Comparison of ENCODE assay signal across 21 cellular contexts in the genomic region with DNA sequence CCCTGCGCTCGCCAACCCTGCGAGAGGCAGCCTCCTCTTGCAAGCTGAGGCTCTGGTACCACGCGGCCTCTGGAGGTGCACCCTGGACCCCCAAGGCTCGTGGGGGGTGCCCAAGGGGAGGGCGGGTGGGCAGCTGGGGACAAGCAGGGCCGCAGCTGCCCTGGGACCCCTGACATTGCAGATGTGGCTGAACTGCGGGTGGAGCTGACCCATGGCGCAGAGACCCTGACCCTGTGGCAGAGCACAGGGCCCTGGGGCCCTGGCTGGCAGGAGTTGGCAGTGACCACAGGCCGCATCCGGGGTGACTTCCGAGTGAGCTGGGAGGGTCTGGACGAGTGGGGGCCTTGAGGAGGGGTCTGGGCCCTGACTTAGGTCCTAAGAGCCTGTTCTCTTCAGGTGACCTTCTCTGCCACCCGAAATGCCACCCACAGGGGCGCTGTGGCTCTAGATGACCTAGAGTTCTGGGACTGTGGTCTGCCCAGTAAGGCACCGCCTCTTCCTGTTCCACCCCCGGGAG. TPM values are rescaled to one million over a fixed set of nuclear protein-coding genes. Genes with fewer than 3 reads are reported as not detected.
DNase-seq lines count a peak whose midpoint lies in the region; ATAC-seq, FAIRE-seq and TF ChIP-seq lines count a peak whose summit lies in the region.
"Had no signal": no experiment of that assay in that cellular context is flagged by ENCODE, and none has a peak within 500 bp of the region (broad histone marks: within the 10 kb centered on the region; RNA-seq: fewer than 3 reads in every experiment).

No MANE protein-coding gene starts in this region.

- peak; percentile 5 for DNase-seq in activated naive CD4-positive, alpha-beta T cell treated with anti-CD3 and anti-CD28 coated beads for 36 hours
- DNase-seq in activated naive CD4-positive, alpha-beta T cell treated with anti-CD3 and anti-CD28 coated beads, Interleukin-2, amount 10 ng/mL, durations not matched to agents 7 days and 5 days: no peak
- DNase-seq in IMR-90 (no peak), left ventricle myocardium inferior (peak; percentile 13), sciatic nerve (ENCODE audit: low spot score) (peak; percentile 55), DMS153 (lab: John Stamatoyannopoulos, UW) (no peak), mammary epithelial cell (no peak), HTR-8/SVneo (ENCODE audit: insufficient read length, low spot score) (no peak)
- DNase-seq: activated naive CD8-positive, alpha-beta T cell treated with anti-CD3 and anti-CD28 coated beads for 36 hours; C1 segment of cervical spinal cord; DMS 273 treated with DMSO at 0.1 percent for 48 hours; GF-D8; NCI-H187 treated with DMSO at 0.1 percent for 48 hours; NCI-H345; NCI-H82 had no signal

- no peak overlapping the region for H2AK5ac ChIP-seq in IMR-90 (ENCODE audit: low read depth, low read length)

- no peak overlapping the region for H2BK20ac ChIP-seq in IMR-90 (ENCODE audit: low read depth, low read length)

- TF ChIP-seq RAD21 in IMR-90 (IDR thresholded peaks at IDR 0.05; ENCODE audit: low read length): no peak

- CTCF ChIA-PET in activated naive CD4-positive, alpha-beta T cell treated with anti-CD3 and anti-CD28 coated beads for 36 hours (lab: Charles Lee): no interaction called here
- CTCF ChIA-PET in activated naive CD4-positive, alpha-beta T cell treated with anti-CD3 and anti-CD28 coated beads, Interleukin-2, amount 10 ng/mL, durations not matched to agents 7 days and 5 days (lab: Charles Lee): interaction anchor here (1.8 kb wide), 1 partner anchor 11 kb away, joined by 4 read pairs; the partner anchor contains the start of gene AJM1
- CTCF ChIA-PET in IMR-90 (lab: Yijun Ruan, JAX) (no interaction called here), mammary epithelial cell (lab: Charles Lee; ENCODE audit: low non-redundant PET) (no interaction called here)

- H3K9ac ChIP-seq in IMR-90 (ENCODE audit: low read depth, low read length) (no peak overlapping the region), mammary epithelial cell (ENCODE audit: insufficient read depth, low read length) (no peak overlapping the region)
- H3K9ac ChIP-seq: KMS-11 had no signal

- no peak overlapping the region for H3K18ac ChIP-seq in IMR-90 (ENCODE audit: low read depth, low read length)

- H3K27me3 Mint-ChIP-seq in activated naive CD4-positive, alpha-beta T cell treated with anti-CD3 and anti-CD28 coated beads for 36 hours (ENCODE audit: low read depth): no peaks in the 10 kb centered on the region
- peaks cover 8% of the 10 kb centered on the region for H3K27me3 Mint-ChIP-seq in activated naive CD4-positive, alpha-beta T cell treated with anti-CD3 and anti-CD28 coated beads, Interleukin-2, amount 10 ng/mL, durations not matched to agents 7 days and 5 days

- no peak overlapping the region for H4K8ac ChIP-seq in IMR-90 (ENCODE audit: low read depth in 2 of 2, low read length in 2 of 2)

- H2BK5ac ChIP-seq in IMR-90 (ENCODE audit: low read depth, low read length, poor library complexity, severe bottlenecking): no peak overlapping the region

- peaks cover 9 to 18% of the 10 kb centered on the region in 2 experiments; a peak in 2 of 4 replicates for H3K79me1 ChIP-seq in IMR-90 (ENCODE audit: low read depth in 1 of 2, low read length in 2 of 2)

- in situ Hi-C loops in IMR-90 (cut with MboI; ENCODE audit: low sequenced_read_pairs) (no loop called here), mammary epithelial cell (cut with MboI; ENCODE audit: low sequenced_read_pairs in 2 of 2) (no loop called here)

- no peak overlapping the region for H3K56ac ChIP-seq in IMR-90 (ENCODE audit: extremely low read depth, insufficient read depth, low read length)

- no peak overlapping the region for H3K27ac Mint-ChIP-seq in activated naive CD4-positive, alpha-beta T cell treated with anti-CD3 and anti-CD28 coated beads for 36 hours
- H3K27ac Mint-ChIP-seq in activated naive CD4-positive, alpha-beta T cell treated with anti-CD3 and anti-CD28 coated beads, Interleukin-2, amount 10 ng/mL, durations not matched to agents 7 days and 5 days: no peak overlapping the region
- H3K27ac Mint-ChIP-seq: activated naive CD8-positive, alpha-beta T cell treated with anti-CD3 and anti-CD28 coated beads for 36 hours; T-helper 2 cell treated with Interferon-gamma antibody and Interleukin-4, amounts not matched to agents 5 μg/mL and 100 μg/mL, for 36 hours had no signal

- no peak overlapping the region for H3K4me3 Mint-ChIP-seq in activated naive CD4-positive, alpha-beta T cell treated with anti-CD3 and anti-CD28 coated beads for 36 hours
- no peak overlapping the region for H3K4me3 Mint-ChIP-seq in activated naive CD4-positive, alpha-beta T cell treated with anti-CD3 and anti-CD28 coated beads, Interleukin-2, amount 10 ng/mL, durations not matched to agents 7 days and 5 days
- H3K4me3 Mint-ChIP-seq: activated naive CD8-positive, alpha-beta T cell treated with anti-CD3 and anti-CD28 coated beads for 36 hours; T-helper 2 cell treated with Interferon-gamma antibody and Interleukin-4, amounts not matched to agents 5 μg/mL and 100 μg/mL, for 36 hours had no signal

- H3K4me3 ChIP-seq in IMR-90 (ENCODE audit: insufficient read depth, low read depth, low read length) (no peak overlapping the region), left ventricle myocardium inferior (no peak overlapping the region), mammary epithelial cell (replicated peaks in 1 of 3; ENCODE audit: insufficient read depth in 1 of 3, low read depth in 2 of 3, low read length in 3 of 3) (no peak overlapping the region)
- H3K4me3 ChIP-seq: A549, left lung, uterus had no signal

- no peaks in the 10 kb centered on the region for H3K9me1 ChIP-seq in IMR-90 (ENCODE audit: insufficient read depth, low read length)

- H3K36me3 ChIP-seq in IMR-90 (ENCODE audit: control insufficient read depth, insufficient read depth, low read length) (peaks cover 15% of the 10 kb centered on the region; the same call in 1 of the 2 replicates), left ventricle myocardium inferior (peaks cover 20% of the 10 kb centered on the region), mammary epithelial cell (ENCODE audit: insufficient read depth, low read length) (no peaks in the 10 kb centered on the region)
- H3K36me3 ChIP-seq: uterus had no signal

- no peak overlapping the region for H3K4me2 ChIP-seq in IMR-90 (ENCODE audit: low read depth, low read length)
- no peak overlapping the region for H3K4me2 ChIP-seq in mammary epithelial cell (ENCODE audit: insufficient read depth, low read depth, low read length)
- H3K4me2 ChIP-seq: A549, KMS-11 had no signal

- no peaks in the 10 kb centered on the region for H3K9me3 Mint-ChIP-seq in activated naive CD4-positive, alpha-beta T cell treated with anti-CD3 and anti-CD28 coated beads for 36 hours
- H3K9me3 Mint-ChIP-seq in activated naive CD4-positive, alpha-beta T cell treated with anti-CD3 and anti-CD28 coated beads, Interleukin-2, amount 10 ng/mL, durations not matched to agents 7 days and 5 days: no peaks in the 10 kb centered on the region
- H3K9me3 Mint-ChIP-seq: activated naive CD8-positive, alpha-beta T cell treated with anti-CD3 and anti-CD28 coated beads for 36 hours; T-helper 2 cell treated with Interferon-gamma antibody and Interleukin-4, amounts not matched to agents 5 μg/mL and 100 μg/mL, for 36 hours had no signal

- WGBS in IMR-90 (ENCODE audit: extremely low coverage in 2 of 2, insufficient read length in 1 of 2), 2 experiments: 96% methylated on average over 9 of the region's 18 CpGs; no CpG with 5 or more reads in 1 of the 2 experiments
- 90% methylated on average over 2 of the region's 18 CpGs for WGBS in mammary epithelial cell (ENCODE audit: low coverage, missing lambda C conversion rate)

- H3K36me3 Mint-ChIP-seq in activated naive CD4-positive, alpha-beta T cell treated with anti-CD3 and anti-CD28 coated beads for 36 hours (ENCODE audit: low read depth): peaks cover 2% of the 10 kb centered on the region
- H3K36me3 Mint-ChIP-seq in activated naive CD4-positive, alpha-beta T cell treated with anti-CD3 and anti-CD28 coated beads, Interleukin-2, amount 10 ng/mL, durations not matched to agents 7 days and 5 days: peaks cover 2% of the 10 kb centered on the region

- intact Hi-C loops in activated naive CD4-positive, alpha-beta T cell treated with anti-CD3 and anti-CD28 coated beads for 36 hours (cut with micrococcal nuclease): no loop called here
- intact Hi-C loops in IMR-90 (cut with micrococcal nuclease): no loop called here
- intact Hi-C loops in left ventricle myocardium inferior (cut with micrococcal nuclease): no loop called here
- intact Hi-C loops in sciatic nerve (cut with DNase I): no loop called here
- intact Hi-C loops in mammary epithelial cell (cut with micrococcal nuclease): no loop called here

- H4K91ac ChIP-seq in IMR-90 (ENCODE audit: insufficient read depth, low read depth, low read length): no peak overlapping the region

- H3K23ac ChIP-seq in IMR-90 (ENCODE audit: low read depth, low read length): no peak overlapping the region

- H3K27me3 ChIP-seq in IMR-90 (ENCODE audit: control insufficient read depth, insufficient read depth, low read length) (no peaks in the 10 kb centered on the region), left ventricle myocardium inferior (ENCODE audit: low read depth) (no peaks in the 10 kb centered on the region), mammary epithelial cell (ENCODE audit: insufficient read depth, low read length) (no peaks in the 10 kb centered on the region)
- H3K27me3 ChIP-seq: left lung, uterus had no signal

- H3K4ac ChIP-seq in IMR-90 (ENCODE audit: low read depth, low read length): no peak overlapping the region

- POLR2A ChIA-PET in IMR-90 (lab: Charles Lee; ENCODE audit: unreplicated experiment): interaction anchor here (0.5 kb wide), 1 partner anchor 112 kb away, joined by 3 read pairs; no protein-coding TSS in a partner anchor

- no peaks in the 10 kb centered on the region for H3K9me3 ChIP-seq in IMR-90 (ENCODE audit: control insufficient read depth, insufficient read depth, low read length)
- H3K9me3 ChIP-seq in left ventricle myocardium inferior (replicated peaks): no peaks in the 10 kb centered on the region
- no peaks in the 10 kb centered on the region for H3K9me3 ChIP-seq in mammary epithelial cell (replicated peaks; ENCODE audit: insufficient read depth, low read length)
- H3K9me3 ChIP-seq: A549, left lung, uterus had no signal

- H2AFZ ChIP-seq in IMR-90 (replicated peaks; ENCODE audit: low read length, poor library complexity) (no peak overlapping the region), mammary epithelial cell (ENCODE audit: low read depth, low read length) (no peak overlapping the region)

- no peak overlapping the region for H2BK120ac ChIP-seq in IMR-90 (ENCODE audit: low read depth, low read length)

- TF ChIP-seq CTCF in IMR-90 (conservative IDR thresholded peaks at IDR 0.05; ENCODE audit: low read depth, low read length) (no peak), left ventricle myocardium inferior (IDR thresholded peaks at IDR 0.05; ENCODE audit: borderline replicate concordance) (no peak), mammary epithelial cell (conservative IDR thresholded peaks at IDR 0.05 in 1 of 2, IDR thresholded peaks at IDR 0.05 in 1 of 2; ENCODE audit: extremely low read depth in 1 of 2, insufficient read depth in 1 of 2, low read depth in 1 of 2, low read length in 2 of 2) (no peak)

- H3K4me1 ChIP-seq in IMR-90 (ENCODE audit: control insufficient read depth, insufficient read depth, low read length): peaks cover 8% of the 10 kb centered on the region
- H3K4me1 ChIP-seq in left ventricle myocardium inferior: peaks cover 40% of the 10 kb centered on the region
- H3K4me1 ChIP-seq in mammary epithelial cell (ENCODE audit: insufficient read depth, low read length): peaks cover 13% of the 10 kb centered on the region

- TF ChIP-seq POLR2A in IMR-90 (IDR thresholded peaks at IDR 0.05; ENCODE audit: low read depth, low read length): no peak

- ATAC-seq in IMR-90 (ENCODE audit: low read depth) (no peak), sciatic nerve (no peak)
- ATAC-seq: A549, left lung had no signal

- H3K27ac ChIP-seq in IMR-90 (ENCODE audit: insufficient read depth, low read length): no peak overlapping the region
- H3K27ac ChIP-seq in left ventricle myocardium inferior (replicated peaks): no peak overlapping the region
- H3K27ac ChIP-seq in mammary epithelial cell (ENCODE audit: insufficient read depth, low read depth, low read length): no peak overlapping the region
- H3K27ac ChIP-seq: KMS-11, left lung, uterus had no signal

- dilution Hi-C loops in IMR-90 (cut with HindIII; ENCODE audit: low sequenced_read_pairs, unreplicated experiment) (no loop called here), mammary epithelial cell (cut with HindIII; ENCODE audit: low sequenced_read_pairs) (no loop called here)

- H4K20me1 ChIP-seq in IMR-90 (ENCODE audit: insufficient read depth, low read length) (peaks cover 12% of the 10 kb centered on the region), mammary epithelial cell (ENCODE audit: insufficient read depth, low read length) (no peaks in the 10 kb centered on the region)

- no peak overlapping the region for H3K14ac ChIP-seq in IMR-90 (replicated peaks; ENCODE audit: low read depth, low read length)

- BruUV-seq in IMR-90 (replicated peaks; lab: Mats Ljungman, UMichigan) (no TSS peak), mammary epithelial cell (replicated peaks; lab: Mats Ljungman, UMichigan) (no TSS peak)

- no peak overlapping the region for H2BK15ac ChIP-seq in IMR-90 (ENCODE audit: low read depth, low read length)

- peaks cover 14% of the 10 kb centered on the region for H3K79me2 ChIP-seq in mammary epithelial cell (ENCODE audit: insufficient read depth, low read length)

- H4K5ac ChIP-seq in IMR-90 (ENCODE audit: low read depth, low read length): no peak overlapping the region

- H3K4me1 Mint-ChIP-seq in activated naive CD4-positive, alpha-beta T cell treated with anti-CD3 and anti-CD28 coated beads for 36 hours (ENCODE audit: low read depth): peaks cover 4% of the 10 kb centered on the region
- H3K4me1 Mint-ChIP-seq in activated naive CD4-positive, alpha-beta T cell treated with anti-CD3 and anti-CD28 coated beads, Interleukin-2, amount 10 ng/mL, durations not matched to agents 7 days and 5 days: peaks cover 10% of the 10 kb centered on the region

- peak overlapping the region; percentile 15 for H2AK9ac ChIP-seq in IMR-90 (replicated peaks; ENCODE audit: low read depth, low read length, poor library complexity)

- no peak for FAIRE-seq in HTR-8/SVneo (lab: Jason Lieb, UNC)
- FAIRE-seq: A549, colon had no signal

RNA-seq across cellular contexts. Expression of gene MAMDC4, which starts 1.5 kb away (rescaled TPM):
- total RNA-seq in activated naive CD4-positive, alpha-beta T cell treated with anti-CD3 and anti-CD28 coated beads for 36 hours: 10 to 100 TPM; 15.9 to 16.1 TPM
- total RNA-seq in IMR-90 (2012; rRNA removed) (0.18 and 0.28 TPM in 2 replicates), left ventricle myocardium inferior (13.4 TPM), sciatic nerve (3.0 TPM), mammary epithelial cell (1 to 10 TPM in 1 of 2 donors, under 1 TPM in 1; 0.83 to 8.8 TPM)
- polyA plus RNA-seq in IMR-90 (2012; rRNA removed) (3.5 and 5.0 TPM in 2 replicates), mammary epithelial cell (2.4 TPM)
- polyA plus RNA-seq in IMR-90 (2012; cell fraction: cytosol; rRNA removed): 1.2 and 2.7 TPM in 2 replicates
- polyA plus RNA-seq in IMR-90 (2012; cell fraction: nucleus; rRNA removed; ENCODE audit: low replicate concordance): 36.8 and 106 TPM in 2 replicates
- not detected for polyA minus RNA-seq in mammary epithelial cell

RNA-seq across cellular contexts. Expression of gene PHPT1, which starts 4.4 kb away (rescaled TPM):
- total RNA-seq in activated naive CD4-positive, alpha-beta T cell treated with anti-CD3 and anti-CD28 coated beads for 36 hours: 100 to 1,000 TPM; 110 to 116 TPM
- total RNA-seq in IMR-90 (2012; rRNA removed) (70.3 and 79.8 TPM in 2 replicates), left ventricle myocardium inferior (349 TPM), sciatic nerve (76.4 TPM), mammary epithelial cell (100 to 1,000 TPM in 1 of 2 donors, 10 to 100 TPM in 1; 55.3 to 143 TPM)
- polyA plus RNA-seq in IMR-90 (2012; rRNA removed) (214 and 338 TPM in 2 replicates), mammary epithelial cell (209 TPM)
- 216 and 420 TPM in 2 replicates for polyA plus RNA-seq in IMR-90 (2012; cell fraction: cytosol; rRNA removed)
- 195 and 363 TPM in 2 replicates for polyA plus RNA-seq in IMR-90 (2012; cell fraction: nucleus; rRNA removed; ENCODE audit: low replicate concordance)
- polyA minus RNA-seq in mammary epithelial cell: 20.8 TPM

RNA-seq across cellular contexts. Expression of gene AJM1, which starts 11.4 kb away (rescaled TPM):
- 1 to 10 TPM; 1.7 to 2.0 TPM for total RNA-seq in activated naive CD4-positive, alpha-beta T cell treated with anti-CD3 and anti-CD28 coated beads for 36 hours
- 0.18 and 0.28 TPM in 2 replicates for total RNA-seq in IMR-90 (2012; rRNA removed)
- polyA plus RNA-seq in IMR-90 (2012; rRNA removed): 1.5 and 1.9 TPM in 2 replicates
- polyA plus RNA-seq in IMR-90 (2012; cell fraction: cytosol; rRNA removed): 0.62 and 0.77 TPM in 2 replicates
- polyA plus RNA-seq in IMR-90 (2012; cell fraction: nucleus; rRNA removed; ENCODE audit: low replicate concordance): 9.3 and 21.4 TPM in 2 replicates
- total RNA-seq in left ventricle myocardium inferior: 7.7 TPM
- total RNA-seq in sciatic nerve: 3.1 TPM
- total RNA-seq in mammary epithelial cell: 1 to 10 TPM; 1.2 to 2.9 TPM
- 0.40 TPM for polyA plus RNA-seq in mammary epithelial cell
- polyA minus RNA-seq in mammary epithelial cell: not detected

RNA-seq across cellular contexts. Expression of gene EDF1, which starts 12.5 kb away (rescaled TPM):
- 100 to 1,000 TPM; 259 to 288 TPM for total RNA-seq in activated naive CD4-positive, alpha-beta T cell treated with anti-CD3 and anti-CD28 coated beads for 36 hours
- total RNA-seq in IMR-90 (2012; rRNA removed) (279 and 538 TPM in 2 replicates), left ventricle myocardium inferior (318 TPM), sciatic nerve (201 TPM), mammary epithelial cell (100 to 1,000 TPM; 146 to 357 TPM)
- polyA plus RNA-seq in IMR-90 (2012; rRNA removed) (701 and 703 TPM in 2 replicates), mammary epithelial cell (322 TPM)
- 514 and 713 TPM in 2 replicates for polyA plus RNA-seq in IMR-90 (2012; cell fraction: cytosol; rRNA removed)
- 248 and 634 TPM in 2 replicates for polyA plus RNA-seq in IMR-90 (2012; cell fraction: nucleus; rRNA removed; ENCODE audit: low replicate concordance)
- 138 TPM for polyA minus RNA-seq in mammary epithelial cell

RNA-seq across cellular contexts. Expression of gene TRAF2, which starts 32.7 kb away (rescaled TPM):
- 10 to 100 TPM; 39.7 to 41.8 TPM for total RNA-seq in activated naive CD4-positive, alpha-beta T cell treated with anti-CD3 and anti-CD28 coated beads for 36 hours
- total RNA-seq in IMR-90 (2012; rRNA removed): 5.8 and 6.6 TPM in 2 replicates
- 12.0 and 12.9 TPM in 2 replicates for polyA plus RNA-seq in IMR-90 (2012; rRNA removed)
- 11.5 and 13.1 TPM in 2 replicates for polyA plus RNA-seq in IMR-90 (2012; cell fraction: cytosol; rRNA removed)
- polyA plus RNA-seq in IMR-90 (2012; cell fraction: nucleus; rRNA removed; ENCODE audit: low replicate concordance): 21.4 and 48.2 TPM in 2 replicates
- total RNA-seq in left ventricle myocardium inferior: 10.0 TPM
- total RNA-seq in sciatic nerve: 17.0 TPM
- 10 to 100 TPM in 1 of 2 donors, 1 to 10 TPM in 1; 8.3 to 27.8 TPM for total RNA-seq in mammary epithelial cell
- 18.4 TPM for polyA plus RNA-seq in mammary epithelial cell
- polyA minus RNA-seq in mammary epithelial cell: 24.0 TPM

Comparison
In these comparisons a context has a peak if more than half of its experiments do, and no peak if none do; other contexts are left out.
1. DNase-seq: peak in activated naive CD4-positive, alpha-beta T cell treated with anti-CD3 and anti-CD28 coated beads for 36 hours (single experiment), left ventricle myocardium inferior (single experiment) and sciatic nerve (single experiment); none in activated naive CD4-positive, alpha-beta T cell treated with anti-CD3 and anti-CD28 coated beads, Interleukin-2, amount 10 ng/mL, durations not matched to agents 7 days and 5 days (single experiment), IMR-90 (single experiment), DMS153 (single experiment), mammary epithelial cell (single experiment) and HTR-8/SVneo (single experiment).